In the genomic region with DNA sequence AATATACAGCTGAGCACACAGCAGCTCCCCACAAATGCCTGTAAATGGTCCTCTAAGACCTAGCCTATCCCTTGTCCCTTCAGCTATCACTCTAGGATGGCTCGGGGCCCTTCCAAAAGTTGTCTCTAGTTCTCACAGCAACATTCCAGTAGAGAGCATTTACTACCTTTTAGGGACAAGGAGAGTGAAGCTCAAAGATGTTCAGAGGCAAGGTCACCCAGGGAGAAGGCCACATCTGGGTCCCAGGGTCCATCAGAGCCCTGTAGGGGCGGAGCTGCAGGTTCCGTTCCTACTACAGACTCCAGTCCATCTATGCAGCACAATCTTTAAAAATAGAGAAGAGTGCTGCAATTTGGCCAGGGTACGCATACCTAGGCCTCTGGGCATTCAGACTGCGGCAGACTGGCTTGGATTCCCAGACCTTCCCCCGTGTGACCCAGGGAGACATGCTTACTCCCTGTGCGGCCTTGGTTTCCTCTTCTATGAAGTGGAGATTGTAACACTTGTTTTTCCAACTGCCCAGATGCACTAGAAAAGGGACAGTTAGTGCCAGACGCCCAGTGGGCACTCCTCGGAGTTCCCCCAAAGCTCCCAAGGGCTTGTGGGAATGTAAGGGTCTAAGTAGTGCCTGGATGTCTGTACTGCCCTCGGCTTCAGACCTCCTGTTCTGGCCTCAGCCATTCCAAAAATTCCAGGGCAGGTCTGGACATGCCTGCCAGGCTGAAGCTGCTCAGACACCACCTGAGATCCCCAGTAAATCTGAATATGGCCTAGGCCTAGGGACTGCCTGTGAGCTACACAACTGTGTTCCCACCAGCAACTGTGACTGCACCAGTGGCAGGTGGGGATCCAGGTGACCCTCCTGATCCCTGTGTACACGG, we compare ENCODE assay signal across 10 cellular contexts. TPM values are rescaled to one million over a fixed set of nuclear protein-coding genes. Genes with fewer than 3 reads are reported as not detected.
DNase-seq lines count a peak whose midpoint lies in the region; TF ChIP-seq lines count a peak whose summit lies in the region.
"Had no signal": no experiment of that assay in that cellular context is flagged by ENCODE, and none has a peak within 500 bp of the region (broad histone marks: within the 10 kb centered on the region; RNA-seq: fewer than 3 reads in every experiment).

No MANE protein-coding gene starts in this region.

- peak overlapping the region; percentile 54 for H3K9ac ChIP-seq in iPS-15b (ENCODE audit: low read depth, low read length)

- H3K27ac ChIP-seq in stomach = peak overlapping the region in 4 of 5 donors; percentile 93 to 98 (median 96)

- no peaks in the 10 kb centered on the region for H3K9me3 ChIP-seq in iPS-15b (ENCODE audit: control insufficient read depth, insufficient read depth, low read length)
- H3K9me3 ChIP-seq in stomach = no peaks in the 10 kb centered on the region

- H3K4me1 ChIP-seq in iPS-15b (ENCODE audit: control insufficient read depth, insufficient read depth, low read length) (peaks cover 15% of the 10 kb centered on the region), stomach (peaks cover 57 to 77% (median 70%) of the 10 kb centered on the region in 4 donors)

- H3K27me3 ChIP-seq in iPS-15b (ENCODE audit: control insufficient read depth, insufficient read depth, low read length) (peaks cover 3% of the 10 kb centered on the region), stomach (no peaks in the 10 kb centered on the region)

- TF ChIP-seq CTCF in HFF-Myc (IDR thresholded peaks at IDR 0.05; ENCODE audit: low read depth, low read length, missing control alignments) (no peak), astrocyte of the cerebellum (IDR thresholded peaks at IDR 0.05; ENCODE audit: low read depth, low read length, missing control alignments) (no peak), stomach (IDR thresholded peaks at IDR 0.05) (no peak)

- TF ChIP-seq POLR2A in stomach (IDR thresholded peaks at IDR 0.05) = no peak

- intact Hi-C loops in stomach (cut with DNase I; ENCODE audit: low total_unique reads) = no loop called here
- intact Hi-C loops in posterior cingulate gyrus (cut with DNase I) = no loop called here

- H3K36me3 ChIP-seq in iPS-15b (ENCODE audit: control insufficient read depth, insufficient read depth, low read length) = peaks cover 23% of the 10 kb centered on the region
- H3K36me3 ChIP-seq in stomach = peaks cover 20 to 26% (median 25%) of the 10 kb centered on the region in 4 donors

- no peak for DNase-seq in HFF-Myc (ENCODE audit: extremely low read depth, low read depth)
- DNase-seq in astrocyte of the cerebellum (ENCODE audit: low read depth) = no peak
- DNase-seq in stomach = no peak
- DNase-seq in stimulated activated CD4-positive, alpha-beta T cell treated with anti-CD3 and anti-CD28 coated beads, Interleukin-15, amount 100 ng/mL, for 24 hours = no peak
- no peak for DNase-seq in stimulated activated naive CD4-positive, alpha-beta T cell treated with Interleukin-2 at 50 U/mL for 16 hours (lab: John Stamatoyannopoulos, UW)
- no peak for DNase-seq in putamen (ENCODE audit: low spot score)
- DNase-seq in posterior cingulate gyrus = no peak
- DNase-seq: activated B cell treated with CpG ODN at 0.5 μM for 24 hours, NCI-H187 treated with DMSO at 0.1 percent for 48 hours had no signal

- in situ Hi-C loops in astrocyte of the cerebellum (cut with HindIII; ENCODE audit: low sequenced_read_pairs) = no loop called here

- 59 to 90% (median 74%) methylated on average over 10 to 11 of the region's 11 CpGs for WGBS in stomach, 5 donors

- TF ChIP-seq EP300 in stomach (IDR thresholded peaks at IDR 0.05) = no peak

- H3K4me3 ChIP-seq in HFF-Myc (replicated peaks; ENCODE audit: low read depth, low read length) (peak overlapping the region; percentile 94), astrocyte of the cerebellum (ENCODE audit: low read depth, low read length) (peak overlapping the region; percentile 84), iPS-15b (ENCODE audit: low read depth, low read length) (peak overlapping the region; percentile 32), stomach (peak overlapping the region; percentile 74 to 98 (median 86))

RNA-seq across cellular contexts. Expression of gene SLC12A4, which starts 2.5 kb away (rescaled TPM):
- 100 to 1,000 TPM in 1 of 5 donors, 10 to 100 TPM in 4; 12.7 to 136 (median 25.9) TPM for total RNA-seq in stomach
- polyA plus RNA-seq in stomach = 10 to 100 TPM in 2 of 3 donors, 1 to 10 TPM in 1; 5.7 to 19.8 (median 16.2) TPM

RNA-seq across cellular contexts. Expression of gene DPEP3, which starts 14.4 kb away (rescaled TPM):
- not detected for total RNA-seq in stomach
- not detected for polyA plus RNA-seq in stomach

RNA-seq across cellular contexts. Expression of gene LCAT, which starts 22.0 kb away (rescaled TPM):
- total RNA-seq in stomach = 10 to 100 TPM; 10.1 to 20.1 (median 12.8) TPM
- polyA plus RNA-seq in stomach = 10 to 100 TPM; 18.6 to 20.7 (median 19.2) TPM

RNA-seq across cellular contexts. Expression of gene PSMB10, which starts 29.3 kb away (rescaled TPM):
- total RNA-seq in stomach = 10 to 100 TPM; 22.8 to 85.8 (median 52.5) TPM
- polyA plus RNA-seq in stomach = 100 to 1,000 TPM; 128 to 205 (median 134) TPM

RNA-seq across cellular contexts. Expression of gene DPEP2, which starts 33.4 kb away (rescaled TPM):
- total RNA-seq in stomach = 1 to 10 TPM in 3 of 5 donors, not detected in 2; 2.4 to 5.2 (median 3.1) TPM
- under 1 TPM; 0.61 to 0.95 (median 0.75) TPM for polyA plus RNA-seq in stomach

Comparison
In these comparisons a context has a peak if more than half of its experiments do, and no peak if none do; other contexts are left out.
1. H3K4me3 ChIP-seq: peak in every context shown above with its lines; median percentile 94 in HFF-Myc; 86 in stomach; 84 in astrocyte of the cerebellum; 32 in iPS-15b.